9 cellular contexts compared by ENCODE assay signal in the genomic region with DNA sequence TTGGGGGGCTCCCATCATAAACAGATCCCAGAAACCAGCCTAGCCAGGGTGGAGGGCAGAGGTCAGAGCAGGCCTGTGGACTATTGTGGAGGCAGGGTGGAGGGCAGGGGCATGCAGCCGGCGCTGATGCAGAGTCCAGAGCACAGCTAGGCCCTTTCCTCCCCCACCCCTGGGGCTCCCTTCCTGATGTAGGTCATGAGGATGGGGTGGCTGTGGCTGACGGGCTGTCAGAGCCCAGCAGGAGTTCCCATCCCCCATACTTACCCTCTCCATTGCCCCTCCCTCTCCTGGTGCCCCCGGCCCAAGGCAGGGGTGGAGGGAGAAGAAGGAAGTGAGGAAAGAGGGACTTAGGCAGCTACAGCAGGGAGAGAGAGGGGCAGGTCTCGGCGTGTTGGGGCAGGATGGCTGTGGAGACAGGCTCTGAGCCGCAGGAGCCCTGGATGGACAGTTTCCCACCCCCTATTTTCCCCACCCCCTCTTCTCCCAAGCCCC. TPM values are rescaled to one million over a fixed set of nuclear protein-coding genes. Genes with fewer than 3 reads are reported as not detected.
DNase-seq lines count a peak whose midpoint lies in the region; ATAC-seq and TF ChIP-seq lines count a peak whose summit lies in the region.
"Had no signal": no experiment of that assay in that cellular context is flagged by ENCODE, and none has a peak within 500 bp of the region (broad histone marks: within the 10 kb centered on the region; RNA-seq: fewer than 3 reads in every experiment).

No MANE protein-coding gene starts in this region.

- H3K4me1 Mint-ChIP-seq in activated naive CD4-positive, alpha-beta T cell treated with anti-CD3 and anti-CD28 coated beads, Interleukin-2, amount 50 U/mL, for 24 hours = peaks cover 43% of the 10 kb centered on the region
- peaks cover 33% of the 10 kb centered on the region for H3K4me1 Mint-ChIP-seq in T-helper 17 cell

- no peaks in the 10 kb centered on the region for H3K9me3 Mint-ChIP-seq in activated naive CD4-positive, alpha-beta T cell treated with anti-CD3 and anti-CD28 coated beads, Interleukin-2, amount 50 U/mL, for 24 hours

- no peaks in the 10 kb centered on the region for H3K9me2 ChIP-seq in PC-3 (replicated peaks; ENCODE audit: low read length)

- no peaks in the 10 kb centered on the region for H4K20me1 ChIP-seq in PC-3 (ENCODE audit: low read length)

- no peak overlapping the region for H3K27ac ChIP-seq in iPS-20b (ENCODE audit: low read length)
- no peak overlapping the region for H3K27ac ChIP-seq in PC-3 (ENCODE audit: low read length)

- no peaks in the 10 kb centered on the region for H3F3A ChIP-seq in PC-3 (ENCODE audit: low read length, unreplicated experiment)

- no peaks in the 10 kb centered on the region for H3K79me2 ChIP-seq in PC-3 (ENCODE audit: low read length)

- no peak overlapping the region for H3K27ac Mint-ChIP-seq in activated naive CD4-positive, alpha-beta T cell treated with anti-CD3 and anti-CD28 coated beads, Interleukin-2, amount 50 U/mL, for 24 hours
- peak overlapping the region; percentile 84 for H3K27ac Mint-ChIP-seq in T-helper 17 cell

- no peak overlapping the region for H2AFZ ChIP-seq in PC-3 (ENCODE audit: low read length)

- no peak overlapping the region for H3K4me2 ChIP-seq in PC-3 (ENCODE audit: low read length)

- CTCF ChIA-PET in PC-3 (lab: Charles Lee) = no interaction called here

- H3K36me3 ChIP-seq in iPS-20b (ENCODE audit: insufficient read depth, low read depth, low read length) = no peaks in the 10 kb centered on the region
- no peaks in the 10 kb centered on the region for H3K36me3 ChIP-seq in PC-3 (ENCODE audit: low read depth, low read length)

- intact Hi-C loops in PC-3 (cut with micrococcal nuclease) = no loop called here

- peak overlapping the region; percentile 59 for H3K4me3 Mint-ChIP-seq in activated naive CD4-positive, alpha-beta T cell treated with anti-CD3 and anti-CD28 coated beads, Interleukin-2, amount 50 U/mL, for 24 hours
- H3K4me3 Mint-ChIP-seq in T-helper 17 cell = peak overlapping the region; percentile 33

- ATAC-seq in T-helper 17 cell = no peak
- ATAC-seq in PC-3 = no peak
- ATAC-seq in HG03571 (IDR thresholded peaks at IDR 0.05; ENCODE audit: unreplicated experiment) = no peak

- no peak for TF ChIP-seq CTCF in PC-3 (conservative IDR thresholded peaks at IDR 0.05; ENCODE audit: low read depth, low read length)

- DNase-seq in activated naive CD4-positive, alpha-beta T cell treated with Interleukin-2 at 50 U/mL for 16 hours = no peak
- no peak for DNase-seq in T-helper 17 cell
- peak; percentile 77 for DNase-seq in ureter (ENCODE audit: low spot score)
- no peak for DNase-seq in PC-3
- no peak for DNase-seq in cortex of kidney (lab: John Stamatoyannopoulos, UW)
- DNase-seq: KG1 had no signal

- H3K4me3 ChIP-seq in iPS-20b (ENCODE audit: low read length) (peak overlapping the region; percentile 87; the same call in 1 of the 2 replicates), PC-3 (ENCODE audit: low read length) (no peak overlapping the region)

- H3K9ac ChIP-seq in iPS-20b (ENCODE audit: low read depth, low read length) (peak overlapping the region; percentile 76; the same call in 1 of the 2 replicates), PC-3 (ENCODE audit: low read length) (no peak overlapping the region)

- POLR2A ChIA-PET in PC-3 (lab: Charles Lee; ENCODE audit: unreplicated experiment) = no interaction called here

- H3K9me3 ChIP-seq in T-helper 17 cell (ENCODE audit: control insufficient read depth, low read length, poor library complexity, severe bottlenecking) (no peaks in the 10 kb centered on the region), iPS-20b (ENCODE audit: insufficient read depth, low read depth, low read length) (no peaks in the 10 kb centered on the region), PC-3 (ENCODE audit: low read length) (no peaks in the 10 kb centered on the region)

- H3K27me3 Mint-ChIP-seq in activated naive CD4-positive, alpha-beta T cell treated with anti-CD3 and anti-CD28 coated beads, Interleukin-2, amount 50 U/mL, for 24 hours = no peaks in the 10 kb centered on the region
- H3K27me3 Mint-ChIP-seq in T-helper 17 cell = no peaks in the 10 kb centered on the region

- H3K36me3 Mint-ChIP-seq in activated naive CD4-positive, alpha-beta T cell treated with anti-CD3 and anti-CD28 coated beads, Interleukin-2, amount 50 U/mL, for 24 hours = peaks cover 3% of the 10 kb centered on the region
- no peaks in the 10 kb centered on the region for H3K36me3 Mint-ChIP-seq in T-helper 17 cell (ENCODE audit: low read depth)

- H3K27me3 ChIP-seq in iPS-20b (ENCODE audit: insufficient read depth, low read length) (peaks cover 15% of the 10 kb centered on the region; the same call in 1 of the 2 replicates), PC-3 (ENCODE audit: low read length) (no peaks in the 10 kb centered on the region)

- no TSS peak for BruUV-seq in PC-3 (replicated peaks; lab: Mats Ljungman, UMichigan)

- peaks cover 62% of the 10 kb centered on the region for H3K4me1 ChIP-seq in iPS-20b (ENCODE audit: insufficient read depth, low read length)
- peaks cover 15% of the 10 kb centered on the region for H3K4me1 ChIP-seq in PC-3 (ENCODE audit: insufficient read depth, low read length)

RNA-seq across cellular contexts. Expression of a gene that starts 5.7 kb away (rescaled TPM):
- total RNA-seq in T-helper 17 cell = 1 to 10 TPM; 3.4 to 5.7 TPM
- 88.4 TPM for total RNA-seq in ureter
- 1.8 and 5.0 TPM in 2 replicates for total RNA-seq in PC-3 (2014; rRNA removed)

RNA-seq across cellular contexts. Expression of a gene that starts 25.9 kb away (rescaled TPM):
- total RNA-seq in T-helper 17 cell (under 1 TPM; 0.57 to 0.99 TPM), ureter (0.34 TPM), PC-3 (2014; rRNA removed) (not detected in 2 replicates)

RNA-seq across cellular contexts. Expression of a gene that starts 28.8 kb away (rescaled TPM):
- total RNA-seq in T-helper 17 cell = 10 to 100 TPM; 61.6 to 71.4 TPM
- total RNA-seq in ureter = 117 TPM
- 35.9 and 38.2 TPM in 2 replicates for total RNA-seq in PC-3 (2014; rRNA removed)

Comparison
In these comparisons a context has a peak if more than half of its experiments do, and no peak if none do; other contexts are left out.
1. RNA of a gene that starts 5.7 kb away (total RNA-seq): 88.4 TPM in ureter (single experiment); 3.4 to 5.7 TPM in T-helper 17 cell and 1.8 to 5.0 TPM in PC-3; every median in the first group is over 10 times any median in the second.